In the genomic region with DNA sequence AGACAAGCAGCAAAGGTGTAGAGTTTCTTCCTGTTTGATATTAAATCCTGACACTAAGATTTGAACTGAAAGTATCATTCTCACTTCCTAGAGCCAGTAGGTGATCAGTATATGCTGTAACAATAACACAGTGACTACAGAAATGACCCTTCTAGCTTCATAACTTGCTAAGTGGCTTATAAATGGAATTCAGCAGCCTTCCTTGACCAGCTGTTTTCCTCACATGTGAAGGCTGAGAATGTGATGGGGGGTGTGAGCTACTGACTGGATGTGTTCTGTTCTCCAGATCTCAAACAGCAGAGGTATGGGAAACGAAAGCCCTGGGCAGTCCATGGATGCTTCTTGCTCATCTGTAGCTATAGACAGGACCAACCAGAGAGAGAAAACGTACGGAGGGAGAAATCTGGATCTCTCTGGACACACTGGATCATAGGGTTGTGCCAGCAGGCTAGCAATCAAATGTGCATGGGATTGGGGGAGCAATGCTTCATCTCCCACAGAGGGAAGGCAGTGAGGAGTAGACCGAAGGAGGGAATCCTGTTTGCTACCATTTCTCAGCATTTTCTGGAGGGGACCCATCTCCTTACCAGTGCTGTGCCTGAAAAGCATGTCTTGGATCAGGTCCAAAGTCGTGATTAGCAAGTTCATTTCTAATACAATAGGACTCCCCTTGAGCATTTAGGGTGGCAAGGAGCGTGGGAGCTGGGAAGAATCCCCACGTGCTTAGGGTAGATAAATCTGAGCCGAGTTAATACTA, we compare ENCODE assay signal across 11 cellular contexts. TPM values are rescaled to one million over a fixed set of nuclear protein-coding genes. Genes with fewer than 3 reads are reported as not detected.
DNase-seq lines count a peak whose midpoint lies in the region; ATAC-seq and TF ChIP-seq lines count a peak whose summit lies in the region.
"Had no signal": no experiment of that assay in that cellular context is flagged by ENCODE, and none has a peak within 500 bp of the region (broad histone marks: within the 10 kb centered on the region; RNA-seq: fewer than 3 reads in every experiment).

No MANE protein-coding gene starts in this region.

- no peak for DNase-seq in AG04450 (ENCODE audit: low read depth, low spot score)
- DNase-seq in T-cell, result no peak
- DNase-seq in brain microvascular endothelial cell, result no peak
- no peak for DNase-seq in SHP77 (lab: John Stamatoyannopoulos, UW)
- no peak for DNase-seq in right lobe of liver
- DNase-seq: activated CD4-positive, alpha-beta T cell treated with anti-CD3 and anti-CD28 coated beads for 48 hours; C1 segment of cervical spinal cord; upper lobe of right lung had no signal

- ATAC-seq in GM18870 (IDR thresholded peaks at IDR 0.05; ENCODE audit: unreplicated experiment) (peak; percentile 47), HG02763 (IDR thresholded peaks at IDR 0.05; ENCODE audit: unreplicated experiment) (peak; percentile 35), T-cell (replicated peaks in 1 of 4) (no peak), gastroesophageal sphincter (no peak), right lobe of liver (no peak)
- ATAC-seq: upper lobe of right lung had no signal

- 83 to 87% methylated on average over 4 to 7 of the region's 8 CpGs for WGBS in gastroesophageal sphincter (ENCODE audit: low coverage in 1 of 2), 2 donors
- 70% methylated on average over 7 of the region's 8 CpGs for WGBS in right lobe of liver (ENCODE audit: insufficient coverage, low coverage, low lambda C conversion rate, missing lambda C conversion rate)

- H3K36me3 Mint-ChIP-seq in T-cell, result peaks cover 31% of the 10 kb centered on the region

- peak overlapping the region; percentile 33 to 57 for H3K27ac Mint-ChIP-seq in T-cell

- H3K9me3 Mint-ChIP-seq in T-cell, result no peaks in the 10 kb centered on the region

- H3K27me3 ChIP-seq in AG04450 (ENCODE audit: control insufficient read depth, insufficient read depth, low read length) (no peaks in the 10 kb centered on the region), brain microvascular endothelial cell (replicated peaks) (no peaks in the 10 kb centered on the region), gastroesophageal sphincter (no peaks in the 10 kb centered on the region), right lobe of liver (no peaks in the 10 kb centered on the region)
- H3K27me3 ChIP-seq: upper lobe of right lung had no signal

- intact Hi-C loops in right lobe of liver (cut with DNase I), result no loop called here

- TF ChIP-seq EP300 in gastroesophageal sphincter (IDR thresholded peaks at IDR 0.05), result no peak

- TF ChIP-seq CTCF in AG04450 (IDR thresholded peaks at IDR 0.05; ENCODE audit: low read depth, low read length), result no peak
- no peak for TF ChIP-seq CTCF in brain microvascular endothelial cell (IDR thresholded peaks at IDR 0.05; ENCODE audit: low read depth, low read length, missing control alignments)
- no peak for TF ChIP-seq CTCF in gastroesophageal sphincter (IDR thresholded peaks at IDR 0.05)
- TF ChIP-seq CTCF in right lobe of liver (IDR thresholded peaks at IDR 0.05), result no peak

- in situ Hi-C loops in brain microvascular endothelial cell (cut with HindIII; ENCODE audit: low pct_ligation_motif_present, low sequenced_read_pairs), result no loop called here

- peaks cover 70 to 82% (median 75%) of the 10 kb centered on the region in 3 donors for H3K4me1 Mint-ChIP-seq in T-cell

- no peaks in the 10 kb centered on the region for H3K27me3 Mint-ChIP-seq in T-cell

- H3K9me3 ChIP-seq in AG04450 (ENCODE audit: control insufficient read depth, insufficient read depth, low read length) (no peaks in the 10 kb centered on the region), gastroesophageal sphincter (no peaks in the 10 kb centered on the region), right lobe of liver (no peaks in the 10 kb centered on the region)
- H3K9me3 ChIP-seq: upper lobe of right lung had no signal

- H3K4me3 Mint-ChIP-seq in T-cell, result no peak overlapping the region

- H3K36me3 ChIP-seq in brain microvascular endothelial cell (replicated peaks) (no peaks in the 10 kb centered on the region), gastroesophageal sphincter (no peaks in the 10 kb centered on the region), right lobe of liver (peaks cover 0 to 4% (median 0%) of the 10 kb centered on the region in 4 donors)

- H3K4me3 ChIP-seq in AG04450 (ENCODE audit: low read depth, low read length), result no peak overlapping the region
- no peak overlapping the region for H3K4me3 ChIP-seq in brain microvascular endothelial cell (ENCODE audit: low read depth, low read length)
- H3K4me3 ChIP-seq in gastroesophageal sphincter, result no peak overlapping the region
- H3K4me3 ChIP-seq in right lobe of liver, result no peak overlapping the region
- H3K4me3 ChIP-seq: upper lobe of right lung had no signal

- peaks cover 0 to 54% (median 7%) of the 10 kb centered on the region in 3 donors for H3K4me1 ChIP-seq in gastroesophageal sphincter
- H3K4me1 ChIP-seq in right lobe of liver, result peaks cover 0 to 20% (median 0%) of the 10 kb centered on the region in 4 donors

- POLR2A ChIA-PET in AG04450 (lab: Yijun Ruan, JAX) (no interaction called here), T-cell (lab: Charles Lee) (interaction anchor here in 1 of 2 donors (0.6 kb wide), 2 partner anchors 27 to 119 kb away, joined by 3 to 4 read pairs; no protein-coding TSS in a partner anchor)

- TF ChIP-seq POLR2A in gastroesophageal sphincter (IDR thresholded peaks at IDR 0.05) (no peak), right lobe of liver (IDR thresholded peaks at IDR 0.05) (no peak)

- peak overlapping the region; percentile 23 for H3K27ac ChIP-seq in AG04450 (ENCODE audit: low read depth, low read length)
- H3K27ac ChIP-seq in brain microvascular endothelial cell, result no peak overlapping the region
- H3K27ac ChIP-seq in gastroesophageal sphincter, result no peak overlapping the region
- H3K27ac ChIP-seq in right lobe of liver, result no peak overlapping the region
- H3K27ac ChIP-seq: upper lobe of right lung had no signal

- CTCF ChIA-PET in AG04450 (lab: Charles Lee) (interaction anchor here (0.5 to 1.1 kb wide), 3 partner anchors 16 to 379 kb away, joined by 3 to 7 read pairs (median 6); no protein-coding TSS in a partner anchor), T-cell (lab: Charles Lee) (interaction anchor here in 1 of 2 donors (0.7 kb wide), 1 partner anchor 283 kb away, joined by 6 read pairs; no protein-coding TSS in a partner anchor)

RNA-seq across cellular contexts. Expression of a gene that starts 39.4 kb away (rescaled TPM):
- polyA plus RNA-seq in AG04450 (2011; rRNA removed), result 48.3 and 56.4 TPM in 2 replicates
- polyA minus RNA-seq in AG04450 (2011; rRNA and poly(A)+ RNA removed), result 25.1 and 36.2 TPM in 2 replicates
- total RNA-seq in T-cell (100 to 1,000 TPM; 128 to 145 (median 135) TPM), gastroesophageal sphincter (10 to 100 TPM; 25.4 to 76.7 (median 31.6) TPM), right lobe of liver (10 to 100 TPM in 2 of 6 experiments, 1 to 10 TPM in 4; 2.2 to 26.7 (median 5.4) TPM)

RNA-seq across cellular contexts. Expression of a gene that starts 57.0 kb away (rescaled TPM):
- 135 and 150 TPM in 2 replicates for polyA plus RNA-seq in AG04450 (2011; rRNA removed)
- polyA minus RNA-seq in AG04450 (2011; rRNA and poly(A)+ RNA removed), result 121 and 138 TPM in 2 replicates
- total RNA-seq in T-cell (10 to 100 TPM; 32.1 to 79.6 (median 54.0) TPM), gastroesophageal sphincter (100 to 1,000 TPM in 1 of 4 donors, 10 to 100 TPM in 3; 69.4 to 108 (median 97.2) TPM), right lobe of liver (100 to 1,000 TPM; 380 to 571 (median 473) TPM)

Comparison
In these comparisons a context has a peak if more than half of its experiments do, and no peak if none do; other contexts are left out.
1. ATAC-seq: peak in GM18870 (single experiment) and HG02763 (single experiment); none in T-cell (0 of 4), gastroesophageal sphincter (single experiment) and right lobe of liver (0 of 4).